16 cellular contexts compared by ENCODE assay signal in the genomic region with DNA sequence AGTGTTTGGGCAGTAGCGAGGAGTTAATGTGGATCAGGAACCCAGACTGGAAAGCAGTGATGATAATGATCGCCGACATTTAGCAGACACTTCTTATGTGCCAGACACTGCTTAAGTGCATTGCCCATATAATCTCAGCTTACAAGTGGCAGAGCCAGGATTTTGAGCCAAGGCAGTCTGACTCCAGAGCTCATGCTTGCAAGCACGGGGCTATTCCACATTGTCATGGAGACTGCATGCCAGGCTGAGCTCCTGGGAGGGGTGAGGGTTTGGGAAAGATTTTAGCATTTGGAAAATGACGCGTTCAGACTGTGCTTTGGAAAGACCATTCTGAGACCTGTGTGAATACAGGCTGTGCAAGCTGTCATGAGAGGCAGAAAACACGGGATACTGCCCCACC.
DNase-seq lines count a peak whose midpoint lies in the region; ATAC-seq and TF ChIP-seq lines count a peak whose summit lies in the region.
"Had no signal": no experiment of that assay in that cellular context is flagged by ENCODE, and none has a peak within 500 bp of the region (broad histone marks: within the 10 kb centered on the region; RNA-seq: fewer than 3 reads in every experiment).

No MANE protein-coding gene starts in this region.

- no peaks in the 10 kb centered on the region for H3K9me3 Mint-ChIP-seq in effector memory CD8-positive, alpha-beta T cell
- H3K9me3 Mint-ChIP-seq: activated T-cell treated with anti-CD3 and anti-CD28 coated beads, Interleukin-2, amount 50 U/mL, for 4 hours; neural progenitor cell; stimulated activated naive CD8-positive, alpha-beta T cell treated with anti-CD3 and anti-CD28 coated beads, Interleukin-15, Interleukin-2, amounts not matched to agents 100 ng/mL and 50 ng/mL, for 24 hours had no signal

- H3K27me3 Mint-ChIP-seq in effector memory CD8-positive, alpha-beta T cell: peaks cover 0 to 9% of the 10 kb centered on the region in 2 donors
- H3K27me3 Mint-ChIP-seq: stimulated activated naive CD8-positive, alpha-beta T cell treated with anti-CD3 and anti-CD28 coated beads, Interleukin-15, Interleukin-2, amounts not matched to agents 100 ng/mL and 50 ng/mL, for 24 hours had no signal

- peak; percentile 20 for DNase-seq in DMS 273 (lab: John Stamatoyannopoulos, UW; ENCODE audit: unreplicated experiment)
- DNase-seq in DMS 273 treated with DMSO at 0.1 percent for 48 hours (lab: John Stamatoyannopoulos, UW): no peak
- peak; percentile 30 to 76 for DNase-seq in ascending aorta (ENCODE audit: low spot score in 2 of 2)
- peak in 2 of 3 donors; percentile 24 to 65 for DNase-seq in right cardiac atrium
- DNase-seq in stromal cell of bone marrow (ENCODE audit: low read depth): peak; percentile 75
- no peak for DNase-seq in activated gamma-delta T cell (lab: John Stamatoyannopoulos, UW)
- DNase-seq in effector memory CD8-positive, alpha-beta T cell: no peak
- DNase-seq: activated T-cell treated with anti-CD3 and anti-CD28 coated beads, Interleukin-2, amount 50 U/mL, for 4 hours; erythroblast; HCEC 1CT; NCI-H345; stimulated activated CD4-positive, alpha-beta T cell treated with anti-CD3 and anti-CD28 coated beads, Interleukin-2, amount 100 ng/mL, for 48 hours had no signal

- H3K27ac Mint-ChIP-seq in effector memory CD8-positive, alpha-beta T cell: no peak overlapping the region
- H3K27ac Mint-ChIP-seq: neural progenitor cell; stimulated activated naive CD8-positive, alpha-beta T cell treated with anti-CD3 and anti-CD28 coated beads, Interleukin-15, Interleukin-2, amounts not matched to agents 100 ng/mL and 50 ng/mL, for 24 hours had no signal

- intact Hi-C loops in ascending aorta (cut with DNase I) (no loop called here), right cardiac atrium (cut with DNase I) (no loop called here)

- H3K4me1 Mint-ChIP-seq in effector memory CD8-positive, alpha-beta T cell (ENCODE audit: low read depth in 2 of 2): no peaks in the 10 kb centered on the region

- H3K4me3 ChIP-seq in ascending aorta (peak overlapping the region in 1 of 2 donors; percentile 16), right cardiac atrium (ENCODE audit: low read length) (no peak overlapping the region)
- H3K4me3 ChIP-seq: neural progenitor cell had no signal

- no peaks in the 10 kb centered on the region for H3K9me3 ChIP-seq in ascending aorta
- H3K9me3 ChIP-seq in right cardiac atrium (ENCODE audit: control insufficient read depth, low read length): no peaks in the 10 kb centered on the region

- H3K36me3 Mint-ChIP-seq in effector memory CD8-positive, alpha-beta T cell (ENCODE audit: insufficient read depth): no peaks in the 10 kb centered on the region
- H3K36me3 Mint-ChIP-seq: neural progenitor cell had no signal

- H3K36me3 ChIP-seq in ascending aorta: no peaks in the 10 kb centered on the region
- H3K36me3 ChIP-seq: neural progenitor cell had no signal

- H3K27ac ChIP-seq in ascending aorta (peak overlapping the region in 1 of 2 donors; percentile 70), right cardiac atrium (ENCODE audit: low read length) (no peak overlapping the region)
- H3K27ac ChIP-seq: 22Rv1, neural progenitor cell had no signal

- H3K27me3 ChIP-seq in ascending aorta: no peaks in the 10 kb centered on the region
- no peaks in the 10 kb centered on the region for H3K27me3 ChIP-seq in right cardiac atrium (ENCODE audit: control insufficient read depth, insufficient read depth)
- H3K27me3 ChIP-seq: neural progenitor cell had no signal

- no peak overlapping the region for H3K4me3 Mint-ChIP-seq in effector memory CD8-positive, alpha-beta T cell
- H3K4me3 Mint-ChIP-seq: activated T-cell treated with anti-CD3 and anti-CD28 coated beads, Interleukin-2, amount 50 U/mL, for 4 hours; neural progenitor cell; stimulated activated naive CD8-positive, alpha-beta T cell treated with anti-CD3 and anti-CD28 coated beads, Interleukin-15, Interleukin-2, amounts not matched to agents 100 ng/mL and 50 ng/mL, for 24 hours had no signal

- ATAC-seq in right cardiac atrium (peak; percentile 86 to 93), HG03196 (IDR thresholded peaks at IDR 0.05; ENCODE audit: unreplicated experiment) (no peak)
- ATAC-seq in effector memory CD8-positive, alpha-beta T cell (replicated peaks): no peak
- ATAC-seq: activated T-cell treated with anti-CD3 and anti-CD28 coated beads, Interleukin-2, amount 50 U/mL, for 4 hours had no signal

- WGBS in right cardiac atrium: 35% methylated on average over 7 of the region's 7 CpGs

- H3K4me1 ChIP-seq in ascending aorta (peaks cover 0 to 6% of the 10 kb centered on the region in 2 donors), right cardiac atrium (ENCODE audit: control insufficient read depth, insufficient read depth, low read length) (no peaks in the 10 kb centered on the region)
- H3K4me1 ChIP-seq: neural progenitor cell had no signal

- TF ChIP-seq CTCF in ascending aorta (IDR thresholded peaks at IDR 0.05): no peak

Comparison
In these comparisons a context has a peak if more than half of its experiments do, and no peak if none do; other contexts are left out.
1. DNase-seq: peak in DMS 273 (single experiment), ascending aorta (2 of 2), right cardiac atrium (2 of 3) and stromal cell of bone marrow (single experiment); none in DMS 273 treated with DMSO at 0.1 percent for 48 hours (single experiment), activated gamma-delta T cell (single experiment) and effector memory CD8-positive, alpha-beta T cell (0 of 3).
2. ATAC-seq: peak in right cardiac atrium (2 of 2); none in HG03196 (single experiment) and effector memory CD8-positive, alpha-beta T cell (single experiment).